32 cellular contexts compared by ENCODE assay signal in the genomic region with DNA sequence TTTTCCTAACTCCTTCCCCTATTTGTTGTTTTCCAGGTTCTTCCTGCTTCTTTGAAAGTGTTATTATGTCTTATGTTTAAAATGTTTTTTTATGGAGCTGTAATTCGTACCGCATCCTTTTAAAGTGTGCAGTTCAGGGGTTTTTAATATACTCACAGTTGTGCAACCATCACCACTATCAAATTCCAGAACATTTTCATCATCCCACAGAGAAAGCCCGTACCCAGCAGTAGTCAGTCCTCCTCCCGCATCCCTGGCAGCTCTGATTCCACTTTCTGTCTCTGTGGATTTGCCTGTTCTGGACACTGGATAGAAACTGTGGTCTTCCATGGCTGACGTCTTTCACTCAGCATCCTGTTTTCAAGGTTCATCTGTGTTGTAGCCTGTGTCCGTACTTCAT.
DNase-seq lines count a peak whose midpoint lies in the region; ATAC-seq and TF ChIP-seq lines count a peak whose summit lies in the region.
"Had no signal": no experiment of that assay in that cellular context is flagged by ENCODE, and none has a peak within 500 bp of the region (broad histone marks: within the 10 kb centered on the region; RNA-seq: fewer than 3 reads in every experiment).

No MANE protein-coding gene starts in this region.

- no peaks in the 10 kb centered on the region for H3K9me3 ChIP-seq in IMR-90 (ENCODE audit: control insufficient read depth, insufficient read depth, low read length)
- H3K9me3 ChIP-seq in thyroid gland, result no peaks in the 10 kb centered on the region
- H3K9me3 ChIP-seq: esophagus muscularis mucosa, left lung, right atrium auricular region, SK-N-SH, thoracic aorta had no signal

- no peak overlapping the region for H2BK5ac ChIP-seq in IMR-90 (ENCODE audit: low read depth, low read length, poor library complexity, severe bottlenecking)

- H3K4me2 ChIP-seq in IMR-90 (ENCODE audit: low read depth, low read length), result no peak overlapping the region
- H3K4me2 ChIP-seq: SK-N-SH had no signal

- H3K23ac ChIP-seq in IMR-90 (ENCODE audit: low read depth, low read length), result no peak overlapping the region

- H3K4me1 ChIP-seq in IMR-90 (ENCODE audit: control insufficient read depth, insufficient read depth, low read length) (no peaks in the 10 kb centered on the region), thyroid gland (no peaks in the 10 kb centered on the region)
- H3K4me1 ChIP-seq: left lung had no signal

- intact Hi-C loops in IMR-90 (cut with micrococcal nuclease) (no loop called here), thyroid gland (cut with DNase I) (loop anchor here (5.0 kb wide), 1 partner anchor 215 kb away; no protein-coding TSS in a partner anchor)

- peak; percentile 59 for DNase-seq in IMR-90
- peak; percentile 30 to 55 for DNase-seq in cardiac fibroblast (ENCODE audit: low read depth in 2 of 2)
- DNase-seq in fibroblast of villous mesenchyme (ENCODE audit: low read depth), result peak; percentile 66
- no peak for DNase-seq in thyroid gland
- no peak for DNase-seq in activated T-cell treated with anti-CD3 and anti-CD28 coated beads, Interleukin-2, amount 50 U/mL, for 24 hours
- no peak for DNase-seq in NCI-H2081 treated with DMSO at 0.1 percent for 48 hours (lab: John Stamatoyannopoulos, UW)
- DNase-seq: activated CD4-positive, alpha-beta T cell treated with anti-CD3 and anti-CD28 coated beads, Interleukin-2, amount 50 U/mL, for 48 hours; activated CD4-positive, CD25-positive, alpha-beta regulatory T cell treated with anti-CD3 and anti-CD28 coated beads, Interleukin-2, amount 50 U/mL, for 72 hours; anterior cingulate cortex; C1 segment of cervical spinal cord; dermis blood vessel endothelial cell; GDM1; glutamatergic neuron; H9; islet precursor cell; KBM-7; left lung; mesendoderm; NCI-H1105; NCI-H1930; NCI-H524 treated with DMSO at 0.1 percent for 48 hours; posterior cingulate gyrus; SK-N-SH; stimulated activated CD4-positive, alpha-beta T cell treated with anti-CD3 and anti-CD28 coated beads, Interleukin-2, amount 100 ng/mL, for 24 hours; stimulated activated naive CD8-positive, alpha-beta T cell treated with anti-CD3 and anti-CD28 coated beads, Interleukin-15, Interleukin-2, amounts not matched to agents 100 U/mL and 50 U/mL, for 24 hours had no signal

- H2AK5ac ChIP-seq in IMR-90 (ENCODE audit: low read depth, low read length), result no peak overlapping the region

- peaks cover 52% of the 10 kb centered on the region for H3K36me3 Mint-ChIP-seq in activated T-cell treated with anti-CD3 and anti-CD28 coated beads, Interleukin-2, amount 50 U/mL, for 24 hours (ENCODE audit: low read depth)

- no peak for TF ChIP-seq POLR2A in IMR-90 (IDR thresholded peaks at IDR 0.05; ENCODE audit: low read depth, low read length)
- TF ChIP-seq POLR2A in thyroid gland (IDR thresholded peaks at IDR 0.05), result no peak

- H2AFZ ChIP-seq in IMR-90 (replicated peaks; ENCODE audit: low read length, poor library complexity), result no peak overlapping the region

- H3K27me3 ChIP-seq in IMR-90 (ENCODE audit: control insufficient read depth, insufficient read depth, low read length) (no peaks in the 10 kb centered on the region), thyroid gland (no peaks in the 10 kb centered on the region)
- H3K27me3 ChIP-seq: esophagus muscularis mucosa, left lung, right atrium auricular region had no signal

- H3K4me1 Mint-ChIP-seq in activated T-cell treated with anti-CD3 and anti-CD28 coated beads, Interleukin-2, amount 50 U/mL, for 24 hours (ENCODE audit: low read depth), result peaks cover 13% of the 10 kb centered on the region
- H3K4me1 Mint-ChIP-seq: central memory CD8-positive, alpha-beta T cell had no signal

- no peak for TF ChIP-seq CTCF in IMR-90 (conservative IDR thresholded peaks at IDR 0.05; ENCODE audit: low read depth, low read length)
- no peak for TF ChIP-seq CTCF in cardiac fibroblast (IDR thresholded peaks at IDR 0.05; ENCODE audit: low read depth, low read length)
- no peak for TF ChIP-seq CTCF in fibroblast of villous mesenchyme (IDR thresholded peaks at IDR 0.05; ENCODE audit: insufficient read depth, low read depth, low read length)
- TF ChIP-seq CTCF in thyroid gland (IDR thresholded peaks at IDR 0.05), result no peak

- no peak overlapping the region for H2AK9ac ChIP-seq in IMR-90 (replicated peaks; ENCODE audit: low read depth, low read length, poor library complexity)

- no peaks in the 10 kb centered on the region for H3K9me1 ChIP-seq in IMR-90 (ENCODE audit: insufficient read depth, low read length)

- H3K27ac ChIP-seq in IMR-90 (ENCODE audit: insufficient read depth, low read length), result no peak overlapping the region
- H3K27ac ChIP-seq in thyroid gland, result no peak overlapping the region
- H3K27ac ChIP-seq: esophagus muscularis mucosa, left lung, right atrium auricular region, thoracic aorta had no signal

- dilution Hi-C loops in IMR-90 (cut with HindIII; ENCODE audit: low sequenced_read_pairs, unreplicated experiment), result no loop called here

- TF ChIP-seq RAD21 in IMR-90 (IDR thresholded peaks at IDR 0.05; ENCODE audit: low read length), result no peak

- H3K9ac ChIP-seq in IMR-90 (ENCODE audit: low read depth, low read length), result no peak overlapping the region
- H3K9ac ChIP-seq: SK-N-SH had no signal

- H3K79me1 ChIP-seq in IMR-90 (ENCODE audit: low read depth in 1 of 2, low read length in 2 of 2), result peaks cover 0 to 9% of the 10 kb centered on the region in 2 experiments; a peak in 2 of 4 replicates

- no peak overlapping the region for H4K5ac ChIP-seq in IMR-90 (ENCODE audit: low read depth, low read length)

- H3K18ac ChIP-seq in IMR-90 (ENCODE audit: low read depth, low read length), result no peak overlapping the region

- H3K27me3 Mint-ChIP-seq in activated T-cell treated with anti-CD3 and anti-CD28 coated beads, Interleukin-2, amount 50 U/mL, for 24 hours, result no peaks in the 10 kb centered on the region
- H3K27me3 Mint-ChIP-seq: activated naive CD4-positive, alpha-beta T cell treated with anti-CD3 and anti-CD28 coated beads, Interleukin-2, amount 50 U/mL, for 24 hours; activated T-helper 17 cell treated with anti-CD3 and anti-CD28 coated beads, Interleukin-2, amount 50 U/mL, for 72 hours; central memory CD8-positive, alpha-beta T cell had no signal

- in situ Hi-C loops in IMR-90 (cut with MboI; ENCODE audit: low sequenced_read_pairs), result loop anchor here (5.0 to 10.0 kb wide), 2 partner anchors 95 to 218 kb away; no protein-coding TSS in a partner anchor

- WGBS in IMR-90 (ENCODE audit: extremely low coverage in 2 of 2, insufficient read length in 1 of 2), 2 experiments, result no CpG with 5 or more reads among the region's 6 CpGs
- 86 to 94% methylated on average over 6 of the region's 6 CpGs for WGBS in thyroid gland, 2 donors

- BruUV-seq in IMR-90 (replicated peaks; lab: Mats Ljungman, UMichigan), result no TSS peak

- no peak overlapping the region for H2BK20ac ChIP-seq in IMR-90 (ENCODE audit: low read depth, low read length)

- no peak overlapping the region for H3K4ac ChIP-seq in IMR-90 (ENCODE audit: low read depth, low read length)

- H3K27ac Mint-ChIP-seq in activated T-cell treated with anti-CD3 and anti-CD28 coated beads, Interleukin-2, amount 50 U/mL, for 24 hours, result no peak overlapping the region
- H3K27ac Mint-ChIP-seq: activated naive CD4-positive, alpha-beta T cell treated with anti-CD3 and anti-CD28 coated beads, Interleukin-2, amount 50 U/mL, for 24 hours; activated T-helper 17 cell treated with anti-CD3 and anti-CD28 coated beads, Interleukin-2, amount 50 U/mL, for 72 hours; H9 had no signal

- POLR2A ChIA-PET in IMR-90 (lab: Charles Lee; ENCODE audit: unreplicated experiment), result no interaction called here

- ATAC-seq in IMR-90 (ENCODE audit: low read depth) (peak; percentile 33; the same call in 1 of the 2 replicates), HG03025 (IDR thresholded peaks at IDR 0.05; ENCODE audit: low FRiP score, unreplicated experiment) (no peak)
- ATAC-seq: activated T-helper 17 cell treated with anti-CD3 and anti-CD28 coated beads, Interleukin-2, amount 50 U/mL, for 72 hours; left lung; stimulated activated naive CD8-positive, alpha-beta T cell treated with anti-CD3 and anti-CD28 coated beads, Interleukin-15, Interleukin-2, amounts not matched to agents 100 U/mL and 50 U/mL, for 24 hours had no signal

- no peak overlapping the region for H3K14ac ChIP-seq in IMR-90 (replicated peaks; ENCODE audit: low read depth, low read length)

- H4K91ac ChIP-seq in IMR-90 (ENCODE audit: insufficient read depth, low read depth, low read length), result no peak overlapping the region

- H3K36me3 ChIP-seq in IMR-90 (ENCODE audit: control insufficient read depth, insufficient read depth, low read length), result peaks cover 10% of the 10 kb centered on the region
- H3K36me3 ChIP-seq in thyroid gland, result no peaks in the 10 kb centered on the region

- H3K4me3 ChIP-seq in IMR-90 (ENCODE audit: insufficient read depth, low read depth, low read length), result no peak overlapping the region
- no peak overlapping the region for H3K4me3 ChIP-seq in cardiac fibroblast (replicated peaks in 1 of 2; ENCODE audit: low read depth in 2 of 2, low read length in 2 of 2)
- H3K4me3 ChIP-seq in fibroblast of villous mesenchyme (ENCODE audit: low read depth, low read length), result no peak overlapping the region
- H3K4me3 ChIP-seq in thyroid gland (replicated peaks in 1 of 3), result no peak overlapping the region
- H3K4me3 ChIP-seq: esophagus muscularis mucosa, left lung, right atrium auricular region, thoracic aorta had no signal

- CTCF ChIA-PET in IMR-90 (lab: Yijun Ruan, JAX), result interaction anchor here (2.2 kb wide), 1 partner anchor 92 kb away, joined by 7 read pairs; no protein-coding TSS in a partner anchor

- no peak overlapping the region for H4K8ac ChIP-seq in IMR-90 (ENCODE audit: low read depth in 2 of 2, low read length in 2 of 2)

- no peaks in the 10 kb centered on the region for H3K9me3 Mint-ChIP-seq in activated T-cell treated with anti-CD3 and anti-CD28 coated beads, Interleukin-2, amount 50 U/mL, for 24 hours
- H3K9me3 Mint-ChIP-seq: activated naive CD4-positive, alpha-beta T cell treated with anti-CD3 and anti-CD28 coated beads, Interleukin-2, amount 50 U/mL, for 24 hours; activated T-helper 17 cell treated with anti-CD3 and anti-CD28 coated beads, Interleukin-2, amount 50 U/mL, for 72 hours; central memory CD8-positive, alpha-beta T cell had no signal

- no peak overlapping the region for H2BK120ac ChIP-seq in IMR-90 (ENCODE audit: low read depth, low read length)

- no peak overlapping the region for H3K4me3 Mint-ChIP-seq in activated T-cell treated with anti-CD3 and anti-CD28 coated beads, Interleukin-2, amount 50 U/mL, for 24 hours
- H3K4me3 Mint-ChIP-seq: activated naive CD4-positive, alpha-beta T cell treated with anti-CD3 and anti-CD28 coated beads, Interleukin-2, amount 50 U/mL, for 24 hours; activated T-helper 17 cell treated with anti-CD3 and anti-CD28 coated beads, Interleukin-2, amount 50 U/mL, for 72 hours; central memory CD8-positive, alpha-beta T cell; H9 had no signal

- H4K20me1 ChIP-seq in IMR-90 (ENCODE audit: insufficient read depth, low read length), result peaks cover 3% of the 10 kb centered on the region; the same call in 1 of the 2 replicates

- H2BK15ac ChIP-seq in IMR-90 (ENCODE audit: low read depth, low read length), result no peak overlapping the region

- H3K56ac ChIP-seq in IMR-90 (ENCODE audit: extremely low read depth, insufficient read depth, low read length), result no peak overlapping the region

TF ChIP-seq in IMR-90, 13 proteins besides CTCF, POLR2A, EP300 and RAD21 (continues in another document):
- no peak for TF ChIP-seq RFX5 (IDR thresholded peaks at IDR 0.05; ENCODE audit: low read depth, low read length)
- peak; percentile 86 for TF ChIP-seq CEBPB (IDR thresholded peaks at IDR 0.05; ENCODE audit: low read depth, low read length)

Comparison
In these comparisons a context has a peak if more than half of its experiments do, and no peak if none do; other contexts are left out.
1. DNase-seq: peak in IMR-90 (single experiment), cardiac fibroblast (2 of 2) and fibroblast of villous mesenchyme (single experiment); none in thyroid gland (0 of 2), activated T-cell treated with anti-CD3 and anti-CD28 coated beads, Interleukin-2, amount 50 U/mL, for 24 hours (single experiment) and NCI-H2081 treated with DMSO at 0.1 percent for 48 hours (single experiment).